Comparison of ENCODE assay signal across 23 cellular contexts in genomic region chr1:170503691-170504090, GRCh38.
"Had no signal": no experiment of that assay in that cellular context is flagged by ENCODE, and none has a peak within 500 bp of the region (broad histone marks: within the 10 kb centered on the region; RNA-seq: fewer than 3 reads in every experiment).

No MANE protein-coding gene starts in this region.

- ATAC-seq: activated T-cell treated with anti-CD3 and anti-CD28 coated beads, Interleukin-2, amount 50 U/mL, for 4 hours; Panc1 had no signal

- H3K4me3 ChIP-seq: SJCRH30 had no signal

- H3K27me3 ChIP-seq: brain microvascular endothelial cell, SJCRH30 had no signal

- H3K4me1 Mint-ChIP-seq: activated CD4-positive, alpha-beta T cell treated with anti-CD3 and anti-CD28 coated beads, Interleukin-2, amount 10 ng/mL, durations not matched to agents 24 days and 14 days; activated naive CD8-positive, alpha-beta T cell treated with anti-CD3 and anti-CD28 coated beads for 36 hours had no signal

- H3K27ac Mint-ChIP-seq: activated CD4-positive, alpha-beta T cell treated with anti-CD3 and anti-CD28 coated beads, Interleukin-2, amount 10 ng/mL, durations not matched to agents 24 days and 14 days; activated naive CD4-positive, alpha-beta T cell treated with anti-CD3 and anti-CD28 coated beads for 36 hours; activated naive CD8-positive, alpha-beta T cell treated with anti-CD3 and anti-CD28 coated beads for 36 hours; T-helper 1 cell treated with Interleukin-12 subunit alpha and Interleukin-12 subunit beta and Interleukin-4 antibody, amounts not matched to agents 30 μg/mL and 1 μg/mL, for 36 hours had no signal

- H3K36me3 ChIP-seq: brain microvascular endothelial cell, SJCRH30 had no signal

- H3K4me3 Mint-ChIP-seq: activated CD4-positive, alpha-beta T cell treated with anti-CD3 and anti-CD28 coated beads, Interleukin-2, amount 10 ng/mL, durations not matched to agents 24 days and 14 days; activated naive CD4-positive, alpha-beta T cell treated with anti-CD3 and anti-CD28 coated beads for 36 hours; activated naive CD8-positive, alpha-beta T cell treated with anti-CD3 and anti-CD28 coated beads for 36 hours; activated T-cell treated with anti-CD3 and anti-CD28 coated beads, Interleukin-2, amount 50 U/mL, for 4 hours; T-helper 1 cell treated with Interleukin-12 subunit alpha and Interleukin-12 subunit beta and Interleukin-4 antibody, amounts not matched to agents 30 μg/mL and 1 μg/mL, for 36 hours had no signal

- H3K9me3 ChIP-seq: SJCRH30 had no signal

- H3K4me1 ChIP-seq: SJCRH30 had no signal

- H3K36me3 Mint-ChIP-seq: activated naive CD8-positive, alpha-beta T cell treated with anti-CD3 and anti-CD28 coated beads for 36 hours had no signal

- H3K27ac ChIP-seq: brain microvascular endothelial cell, RWPE1, SJCRH30 had no signal

- DNase-seq: activated CD4-positive, alpha-beta T cell treated with anti-CD3 and anti-CD28 coated beads, Interleukin-2, amount 10 ng/mL, durations not matched to agents 24 days and 14 days; activated CD4-positive, alpha-beta T cell treated with anti-CD3 and anti-CD28 coated beads, Interleukin-2, amount 50 U/mL, for 48 hours; activated CD4-positive, CD25-positive, alpha-beta regulatory T cell treated with anti-CD3 and anti-CD28 coated beads, Interleukin-2, amount 50 U/mL, for 72 hours; activated gamma-delta T cell; activated naive CD4-positive, alpha-beta T cell treated with anti-CD3 and anti-CD28 coated beads for 36 hours; activated naive CD8-positive, alpha-beta T cell treated with anti-CD3 and anti-CD28 coated beads for 36 hours; activated T-cell treated with anti-CD3 and anti-CD28 coated beads, Interleukin-2, amount 50 U/mL, for 4 hours; brain microvascular endothelial cell; cerebellar nuclear complex; Kasumi-1; KBM-7; NCI-H146; NCI-H187 treated with DMSO at 0.1 percent for 48 hours; NCI-H2081 treated with DMSO at 0.1 percent for 48 hours; NCI-H446; NCI-H524 treated with DMSO at 0.1 percent for 48 hours; NCI-H748 treated with DMSO at 0.1 percent for 48 hours; OCI-M1; Right ventricle myocardium superior; SJCRH30 had no signal

- H3K9me3 Mint-ChIP-seq: activated CD4-positive, alpha-beta T cell treated with anti-CD3 and anti-CD28 coated beads, Interleukin-2, amount 10 ng/mL, durations not matched to agents 24 days and 14 days; activated naive CD4-positive, alpha-beta T cell treated with anti-CD3 and anti-CD28 coated beads for 36 hours; activated T-cell treated with anti-CD3 and anti-CD28 coated beads, Interleukin-2, amount 50 U/mL, for 4 hours; T-helper 1 cell treated with Interleukin-12 subunit alpha and Interleukin-12 subunit beta and Interleukin-4 antibody, amounts not matched to agents 30 μg/mL and 1 μg/mL, for 36 hours had no signal
